Comparison of ENCODE assay signal across 1 cellular context in the genomic region with DNA sequence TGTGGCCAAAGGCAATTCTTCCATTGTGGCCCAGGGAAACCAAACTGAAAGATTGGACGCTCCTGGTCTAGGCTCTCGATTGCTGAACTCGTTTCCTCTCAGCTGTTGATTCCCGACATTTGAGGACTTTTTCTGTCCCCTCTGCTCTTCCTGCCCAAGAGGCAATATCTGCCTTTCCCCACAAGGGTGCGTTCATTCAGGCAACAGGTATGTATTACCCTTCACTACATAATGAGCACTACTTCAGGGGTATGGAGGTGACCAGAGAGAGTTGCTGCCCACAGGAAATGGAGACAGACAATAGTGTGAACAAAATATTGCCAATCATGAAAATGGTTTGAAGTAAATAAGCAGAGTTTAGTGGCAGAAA.
TF ChIP-seq lines count a peak whose summit lies in the region.

No MANE protein-coding gene starts in this region.

TF ChIP-seq in K562, 482 proteins besides CTCF, POLR2A, EP300 and RAD21:
- no peak for TF ChIP-seq ZNF232 (CRISPR knock-in tag; IDR thresholded peaks at IDR 0.05)
- TF ChIP-seq, protein P1, sequence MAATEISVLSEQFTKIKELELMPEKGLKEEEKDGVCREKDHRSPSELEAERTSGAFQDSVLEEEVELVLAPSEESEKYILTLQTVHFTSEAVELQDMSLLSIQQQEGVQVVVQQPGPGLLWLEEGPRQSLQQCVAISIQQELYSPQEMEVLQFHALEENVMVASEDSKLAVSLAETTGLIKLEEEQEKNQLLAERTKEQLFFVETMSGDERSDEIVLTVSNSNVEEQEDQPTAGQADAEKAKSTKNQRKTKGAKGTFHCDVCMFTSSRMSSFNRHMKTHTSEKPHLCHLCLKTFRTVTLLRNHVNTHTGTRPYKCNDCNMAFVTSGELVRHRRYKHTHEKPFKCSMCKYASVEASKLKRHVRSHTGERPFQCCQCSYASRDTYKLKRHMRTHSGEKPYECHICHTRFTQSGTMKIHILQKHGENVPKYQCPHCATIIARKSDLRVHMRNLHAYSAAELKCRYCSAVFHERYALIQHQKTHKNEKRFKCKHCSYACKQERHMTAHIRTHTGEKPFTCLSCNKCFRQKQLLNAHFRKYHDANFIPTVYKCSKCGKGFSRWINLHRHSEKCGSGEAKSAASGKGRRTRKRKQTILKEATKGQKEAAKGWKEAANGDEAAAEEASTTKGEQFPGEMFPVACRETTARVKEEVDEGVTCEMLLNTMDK (IDR thresholded peaks at IDR 0.05; ENCODE audit: borderline replicate concordance, insufficient read depth, low read depth, low read length, poor library complexity, severe bottlenecking) = peak; percentile 5
